ENCODE assay signal across 8 cellular contexts in the genomic region with DNA sequence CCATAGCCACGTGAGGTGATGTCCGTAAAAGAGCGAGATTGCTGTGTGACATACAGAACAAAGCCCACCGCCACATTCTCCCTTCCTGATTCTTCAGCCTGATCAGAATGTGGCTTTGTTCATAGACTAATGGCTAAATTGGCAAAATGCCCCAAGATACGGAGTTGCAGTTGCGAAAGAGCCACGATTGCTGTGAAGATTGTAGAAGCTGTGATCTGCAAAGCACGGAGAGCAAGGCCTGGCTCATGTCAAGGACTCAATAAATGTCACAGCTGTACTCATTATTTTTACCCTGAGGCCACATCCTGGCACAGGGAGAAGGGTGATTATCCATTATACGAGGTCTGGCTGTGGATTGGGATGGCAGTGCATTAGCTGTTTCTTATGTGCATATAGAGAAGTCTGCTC. TPM values are rescaled to one million over a fixed set of nuclear protein-coding genes. Genes with fewer than 3 reads are reported as not detected.
DNase-seq lines count a peak whose midpoint lies in the region; ATAC-seq, FAIRE-seq and TF ChIP-seq lines count a peak whose summit lies in the region.
"Had no signal": no experiment of that assay in that cellular context is flagged by ENCODE, and none has a peak within 500 bp of the region (broad histone marks: within the 10 kb centered on the region; RNA-seq: fewer than 3 reads in every experiment).

No MANE protein-coding gene starts in this region.

- no peak for FAIRE-seq in small intestine (lab: Jason Lieb, UNC)
- no peak for FAIRE-seq in D721Med (lab: Jason Lieb, UNC)

- no peak overlapping the region for H3K4me3 ChIP-seq in HAP-1
- H3K4me3 ChIP-seq in epithelial cell of proximal tubule (ENCODE audit: low read depth, low read length), result no peak overlapping the region
- H3K4me3 ChIP-seq in small intestine (ENCODE audit: low read depth in 1 of 2, low read length in 2 of 2), result no peak overlapping the region

- TF ChIP-seq CTCF in epithelial cell of proximal tubule (conservative IDR thresholded peaks at IDR 0.05; ENCODE audit: low read depth, low read length), result no peak
- no peak for TF ChIP-seq CTCF in D721Med (IDR thresholded peaks at IDR 0.05; ENCODE audit: insufficient read depth, missing control alignments)

- H3K4me1 ChIP-seq in HAP-1 (peaks cover 13% of the 10 kb centered on the region), small intestine (ENCODE audit: control insufficient read depth in 2 of 2, insufficient read depth in 1 of 2, low read depth in 1 of 2, low read length in 1 of 2) (peaks cover 0 to 7% of the 10 kb centered on the region in 2 donors)

- no peaks in the 10 kb centered on the region for H3K36me3 ChIP-seq in HAP-1 (replicated peaks)
- H3K36me3 ChIP-seq in small intestine (ENCODE audit: control insufficient read depth in 2 of 2, insufficient read depth in 2 of 2, low read length in 2 of 2), result no peaks in the 10 kb centered on the region

- ATAC-seq in GM18868 (IDR thresholded peaks at IDR 0.05; ENCODE audit: unreplicated experiment) (no peak), HG02884 (IDR thresholded peaks at IDR 0.05; ENCODE audit: unreplicated experiment) (no peak)

- peak overlapping the region in 1 of 2 donors; percentile 76 for H3K27ac ChIP-seq in small intestine (ENCODE audit: low read depth in 1 of 2, low read length in 1 of 2)

- in situ Hi-C loops in HAP-1 (cut with MboI; ENCODE audit: low sequenced_read_pairs), result loop anchor here (25.0 kb wide), 1 partner anchor 742 kb away; no protein-coding TSS in a partner anchor

- WGBS in small intestine, 3 donors, result 17 to 37% (median 20%) methylated on average over 9 of the region's 9 CpGs

- H3K27me3 ChIP-seq in HAP-1 (ENCODE audit: low read depth), result no peaks in the 10 kb centered on the region
- no peaks in the 10 kb centered on the region for H3K27me3 ChIP-seq in small intestine (ENCODE audit: control insufficient read depth in 2 of 2, insufficient read depth in 2 of 2, low read length in 2 of 2)

- H3K9me3 ChIP-seq in HAP-1 (no peaks in the 10 kb centered on the region; the same call in 1 of the 2 replicates), small intestine (ENCODE audit: control insufficient read depth, low read depth) (no peaks in the 10 kb centered on the region)

- DNase-seq in HAP-1 (ENCODE audit: low spot score in 2 of 2), result peak; percentile 70 to 71
- DNase-seq in NOMO-1 treated with DMSO at 0.1 percent for 48 hours (lab: John Stamatoyannopoulos, UW; ENCODE audit: unreplicated experiment), result peak; percentile 81
- DNase-seq in epithelial cell of proximal tubule (ENCODE audit: low read depth), result peak; percentile 13
- peak; percentile 77 for DNase-seq in small intestine
- no peak for DNase-seq in D721Med (ENCODE audit: insufficient read length, low spot score)
- DNase-seq: activated naive CD4-positive, alpha-beta T cell treated with Interleukin-2 at 50 U/mL for 16 hours had no signal

RNA-seq across cellular contexts. Expression of gene ARSD, which starts 34.2 kb away (rescaled TPM):
- total RNA-seq in epithelial cell of proximal tubule, result 6.7 and 10.7 TPM in 2 replicates
- 10 to 100 TPM; 12.3 to 16.9 (median 14.1) TPM for polyA plus RNA-seq in small intestine
